ENCODE assay signal across 10 cellular contexts in genomic region chr5:101176605-101177004, GRCh38.
"Had no signal": no experiment of that assay in that cellular context is flagged by ENCODE, and none has a peak within 500 bp of the region (broad histone marks: within the 10 kb centered on the region; RNA-seq: fewer than 3 reads in every experiment).

No MANE protein-coding gene starts in this region.

- H3K4me3 Mint-ChIP-seq: GM23338, H9, HFFc6 had no signal

- H3K4me2 ChIP-seq: GM23338, KMS-11 had no signal

- H3K9ac ChIP-seq: KMS-11 had no signal

- ATAC-seq: GM23338 had no signal

- H3K27ac ChIP-seq: KMS-11 had no signal

- H3K4me3 ChIP-seq: GM23338 had no signal

- DNase-seq: H9, HCEC 1CT, HFFc6, IMR-90, KBM-7 had no signal

- H3K27ac Mint-ChIP-seq: GM23338, H9, HFFc6 had no signal

- FAIRE-seq: H1, H54, HTR-8/SVneo had no signal

- H2AFZ ChIP-seq: GM23338 had no signal
